28 cellular contexts compared by ENCODE assay signal in genomic region chr3:47766186-47766585, GRCh38.
"Had no signal": no experiment of that assay in that cellular context is flagged by ENCODE, and none has a peak within 500 bp of the region (broad histone marks: within the 10 kb centered on the region; RNA-seq: fewer than 3 reads in every experiment).

No MANE protein-coding gene starts in this region.

- DNase-seq: activated CD4-positive, alpha-beta memory T cell treated with anti-CD3 and anti-CD28 coated beads, Interleukin-2, amount 10 ng/mL, durations not matched to agents 7 days and 5 days; activated CD4-positive, alpha-beta T cell treated with anti-CD3 and anti-CD28 coated beads for 36 hours; activated CD4-positive, alpha-beta T cell treated with anti-CD3 and anti-CD28 coated beads, Interleukin-2, amount 50 U/mL, for 1 hour; activated CD8-positive, alpha-beta memory T cell treated with anti-CD3 and anti-CD28 coated beads, Interleukin-2, amount 50 U/mL, for 48 hours; activated effector memory CD4-positive, alpha-beta T cell treated with anti-CD3 and anti-CD28 coated beads, Interleukin-2, amount 50 U/mL, for 16 hours; activated naive CD4-positive, alpha-beta T cell treated with Interleukin-2 at 50 U/mL for 16 hours; activated naive CD8-positive, alpha-beta T cell treated with anti-CD3 and anti-CD28 coated beads, Interleukin-2, amount 50 U/mL, for 24 hours; activated T-cell treated with anti-CD3 and anti-CD28 coated beads, Interleukin-2, amount 50 U/mL, for 4 hours; amniotic stem cell; body of pancreas; NCI-H1092; NCI-H1417 treated with DMSO at 0.1 percent for 48 hours; NCI-H1694; NCI-H2029; NCI-H2107; NCI-H2171 treated with DMSO at 0.1 percent for 48 hours; NCI-H226; NCI-H526 treated with DMSO at 0.1 percent for 48 hours; NCI-H82; RPMI8226; T-cell; WERI-Rb-1 had no signal

- H3K27me3 Mint-ChIP-seq: activated CD4-positive, alpha-beta memory T cell treated with anti-CD3 and anti-CD28 coated beads, Interleukin-2, amount 10 ng/mL, durations not matched to agents 7 days and 5 days; activated CD4-positive, alpha-beta T cell treated with anti-CD3 and anti-CD28 coated beads for 36 hours; activated naive CD8-positive, alpha-beta T cell treated with anti-CD3 and anti-CD28 coated beads, Interleukin-2, amount 50 U/mL, for 24 hours; T-cell had no signal

- H3K9me3 Mint-ChIP-seq: activated CD4-positive, alpha-beta memory T cell treated with anti-CD3 and anti-CD28 coated beads, Interleukin-2, amount 10 ng/mL, durations not matched to agents 7 days and 5 days; activated naive CD4-positive, alpha-beta T cell treated with anti-CD3 and anti-CD28 coated beads, Interleukin-2, amount 50 U/mL, for 72 hours; activated naive CD8-positive, alpha-beta T cell treated with anti-CD3 and anti-CD28 coated beads, Interleukin-2, amount 50 U/mL, for 24 hours; activated T-cell treated with anti-CD3 and anti-CD28 coated beads, Interleukin-2, amount 50 U/mL, for 4 hours; T-cell had no signal

- H3K27me3 ChIP-seq: ascending aorta, body of pancreas had no signal

- H3K9me3 ChIP-seq: ascending aorta, body of pancreas had no signal

- H3K4me1 ChIP-seq: ascending aorta, body of pancreas had no signal

- H3K4me3 Mint-ChIP-seq: activated CD4-positive, alpha-beta memory T cell treated with anti-CD3 and anti-CD28 coated beads, Interleukin-2, amount 10 ng/mL, durations not matched to agents 7 days and 5 days; activated CD4-positive, alpha-beta T cell treated with anti-CD3 and anti-CD28 coated beads for 36 hours; activated naive CD8-positive, alpha-beta T cell treated with anti-CD3 and anti-CD28 coated beads, Interleukin-2, amount 50 U/mL, for 24 hours; activated T-cell treated with anti-CD3 and anti-CD28 coated beads, Interleukin-2, amount 50 U/mL, for 4 hours; T-cell had no signal

- H3K27ac ChIP-seq: ascending aorta, body of pancreas, KMS-11, SK-N-MC, WERI-Rb-1 had no signal

- ATAC-seq: activated CD4-positive, alpha-beta T cell treated with anti-CD3 and anti-CD28 coated beads for 36 hours; activated naive CD4-positive, alpha-beta T cell treated with anti-CD3 and anti-CD28 coated beads, Interleukin-2, amount 50 U/mL, for 72 hours; activated naive CD8-positive, alpha-beta T cell treated with anti-CD3 and anti-CD28 coated beads, Interleukin-2, amount 50 U/mL, for 24 hours; activated T-cell treated with anti-CD3 and anti-CD28 coated beads, Interleukin-2, amount 50 U/mL, for 4 hours; body of pancreas; Panc1; Right ventricle myocardium inferior; T-cell had no signal

- H3K27ac Mint-ChIP-seq: activated CD4-positive, alpha-beta memory T cell treated with anti-CD3 and anti-CD28 coated beads, Interleukin-2, amount 10 ng/mL, durations not matched to agents 7 days and 5 days; activated CD4-positive, alpha-beta T cell treated with anti-CD3 and anti-CD28 coated beads for 36 hours; activated naive CD8-positive, alpha-beta T cell treated with anti-CD3 and anti-CD28 coated beads, Interleukin-2, amount 50 U/mL, for 24 hours; T-cell had no signal

- H3K4me3 ChIP-seq: ascending aorta, body of pancreas, SK-N-MC had no signal
